Comparison of ENCODE assay signal across 20 cellular contexts in genomic region chr13:66984241-66984640, GRCh38.
DNase-seq lines count a peak whose midpoint lies in the region; ATAC-seq and TF ChIP-seq lines count a peak whose summit lies in the region.
"Had no signal": no experiment of that assay in that cellular context is flagged by ENCODE, and none has a peak within 500 bp of the region (broad histone marks: within the 10 kb centered on the region; RNA-seq: fewer than 3 reads in every experiment).

No MANE protein-coding gene starts in this region.

- intact Hi-C loops in IMR-90 (cut with micrococcal nuclease), result no loop called here

- no peak overlapping the region for H3K27ac Mint-ChIP-seq in glutamatergic neuron (ENCODE audit: unreplicated experiment)
- H3K27ac Mint-ChIP-seq: CD4-positive, alpha-beta T cell; HFFc6 had no signal

- H3K4me1 Mint-ChIP-seq in glutamatergic neuron (ENCODE audit: low read depth, unreplicated experiment), result peaks cover 5% of the 10 kb centered on the region

- no peak overlapping the region for H3K4me2 ChIP-seq in IMR-90 (ENCODE audit: low read depth, low read length)

- TF ChIP-seq CTCF in IMR-90 (conservative IDR thresholded peaks at IDR 0.05; ENCODE audit: low read depth, low read length) (no peak), fibroblast of pulmonary artery (IDR thresholded peaks at IDR 0.05; ENCODE audit: low read length, missing control alignments) (no peak), glutamatergic neuron (IDR thresholded peaks at IDR 0.05; ENCODE audit: partially characterized antibody, unreplicated experiment) (no peak)

- no peaks in the 10 kb centered on the region for H3K9me1 ChIP-seq in IMR-90 (ENCODE audit: insufficient read depth, low read length)

- no peak overlapping the region for H4K8ac ChIP-seq in IMR-90 (ENCODE audit: low read depth in 2 of 2, low read length in 2 of 2)

- H4K5ac ChIP-seq in IMR-90 (ENCODE audit: low read depth, low read length), result no peak overlapping the region

- TF ChIP-seq POLR2A in IMR-90 (IDR thresholded peaks at IDR 0.05; ENCODE audit: low read depth, low read length), result no peak

- H3K9me3 ChIP-seq in IMR-90 (ENCODE audit: control insufficient read depth, insufficient read depth, low read length) (no peaks in the 10 kb centered on the region), adipocyte (ENCODE audit: control insufficient read depth, low read length) (no peaks in the 10 kb centered on the region)
- H3K9me3 ChIP-seq: BE2C, Caco-2 had no signal

- no peak overlapping the region for H3K23ac ChIP-seq in IMR-90 (ENCODE audit: low read depth, low read length)

- H3K56ac ChIP-seq in IMR-90 (ENCODE audit: extremely low read depth, insufficient read depth, low read length), result no peak overlapping the region

- peak; percentile 29; the same call in 1 of the 2 replicates for ATAC-seq in IMR-90 (ENCODE audit: low read depth)
- ATAC-seq: HCT116 had no signal

- no peak overlapping the region for H2AFZ ChIP-seq in IMR-90 (replicated peaks; ENCODE audit: low read length, poor library complexity)

- dilution Hi-C loops in IMR-90 (cut with HindIII; ENCODE audit: low sequenced_read_pairs, unreplicated experiment), result no loop called here

- H3K4me3 Mint-ChIP-seq in glutamatergic neuron (ENCODE audit: unreplicated experiment), result no peak overlapping the region
- H3K4me3 Mint-ChIP-seq: CD4-positive, alpha-beta T cell; HFFc6 had no signal

- H2BK15ac ChIP-seq in IMR-90 (ENCODE audit: low read depth, low read length), result no peak overlapping the region

- DNase-seq in IMR-90 (peak; percentile 5), adipocyte (ENCODE audit: low read depth) (peak; percentile 70), fibroblast of pulmonary artery (ENCODE audit: low read depth) (peak; percentile 3), iris pigment epithelial cell (ENCODE audit: low read depth) (peak; percentile 56), C1 segment of cervical spinal cord (lab: John Stamatoyannopoulos, UW) (no peak), glutamatergic neuron (no peak), SKM-1 (lab: John Stamatoyannopoulos, UW; ENCODE audit: unreplicated experiment) (no peak), NCI-H1417 treated with DMSO at 0.1 percent for 48 hours (lab: John Stamatoyannopoulos, UW) (no peak)
- DNase-seq: 8988T; BE2C; Caco-2; CD4-positive, alpha-beta T cell; DMS79; GDM1; GOT3; H7; HFFc6 had no signal

- in situ Hi-C loops in IMR-90 (cut with MboI; ENCODE audit: low sequenced_read_pairs), result no loop called here

- no peaks in the 10 kb centered on the region for H4K20me1 ChIP-seq in IMR-90 (ENCODE audit: insufficient read depth, low read length)

- H3K18ac ChIP-seq in IMR-90 (ENCODE audit: low read depth, low read length), result no peak overlapping the region

- BruUV-seq in IMR-90 (replicated peaks; lab: Mats Ljungman, UMichigan), result no TSS peak

- no peak overlapping the region for H2BK20ac ChIP-seq in IMR-90 (ENCODE audit: low read depth, low read length)

- H3K27me3 Mint-ChIP-seq in glutamatergic neuron (ENCODE audit: unreplicated experiment), result peaks cover 2% of the 10 kb centered on the region
- H3K27me3 Mint-ChIP-seq: CD4-positive, alpha-beta T cell had no signal

- H3K4me3 ChIP-seq in IMR-90 (ENCODE audit: insufficient read depth, low read depth, low read length) (no peak overlapping the region), adipocyte (ENCODE audit: low read length) (no peak overlapping the region), fibroblast of pulmonary artery (replicated peaks; ENCODE audit: low read depth, low read length) (no peak overlapping the region)

- no peak overlapping the region for H3K14ac ChIP-seq in IMR-90 (replicated peaks; ENCODE audit: low read depth, low read length)

- H3K27me3 ChIP-seq in IMR-90 (ENCODE audit: control insufficient read depth, insufficient read depth, low read length) (no peaks in the 10 kb centered on the region), adipocyte (replicated peaks; ENCODE audit: control insufficient read depth, insufficient read depth, low read length) (no peaks in the 10 kb centered on the region)
- H3K27me3 ChIP-seq: BE2C had no signal

- H2BK120ac ChIP-seq in IMR-90 (ENCODE audit: low read depth, low read length), result no peak overlapping the region

- CTCF ChIA-PET in IMR-90 (lab: Yijun Ruan, JAX), result no interaction called here

- no peak overlapping the region for H3K27ac ChIP-seq in IMR-90 (ENCODE audit: insufficient read depth, low read length)
- H3K27ac ChIP-seq: C4-2B, HL-60 had no signal

- POLR2A ChIA-PET in IMR-90 (lab: Charles Lee; ENCODE audit: unreplicated experiment), result no interaction called here

- H3K36me3 ChIP-seq in IMR-90 (ENCODE audit: control insufficient read depth, insufficient read depth, low read length), result no peaks in the 10 kb centered on the region
- H3K36me3 ChIP-seq in adipocyte (ENCODE audit: control insufficient read depth, insufficient read depth, low read length, severe bottlenecking), result no peaks in the 10 kb centered on the region
- H3K36me3 ChIP-seq: BE2C had no signal

- no peaks in the 10 kb centered on the region for H3K36me3 Mint-ChIP-seq in glutamatergic neuron (ENCODE audit: unreplicated experiment)

- no peak overlapping the region for H3K4ac ChIP-seq in IMR-90 (ENCODE audit: low read depth, low read length)

- H2AK5ac ChIP-seq in IMR-90 (ENCODE audit: low read depth, low read length), result no peak overlapping the region

- H3K4me1 ChIP-seq in IMR-90 (ENCODE audit: control insufficient read depth, insufficient read depth, low read length), result no peaks in the 10 kb centered on the region
- H3K4me1 ChIP-seq in adipocyte (ENCODE audit: control insufficient read depth, insufficient read depth, low read length), result no peaks in the 10 kb centered on the region
- H3K4me1 ChIP-seq: BE2C, Caco-2 had no signal

- no peak overlapping the region for H4K91ac ChIP-seq in IMR-90 (ENCODE audit: insufficient read depth, low read depth, low read length)

- H3K79me1 ChIP-seq in IMR-90 (ENCODE audit: low read depth in 1 of 2, low read length in 2 of 2), result no peaks in the 10 kb centered on the region

- no peak overlapping the region for H2AK9ac ChIP-seq in IMR-90 (replicated peaks; ENCODE audit: low read depth, low read length, poor library complexity)

- H3K9ac ChIP-seq in IMR-90 (ENCODE audit: low read depth, low read length) (no peak overlapping the region), adipocyte (ENCODE audit: low read length) (no peak overlapping the region)

- no peaks in the 10 kb centered on the region for H3K9me3 Mint-ChIP-seq in glutamatergic neuron (ENCODE audit: unreplicated experiment)
- H3K9me3 Mint-ChIP-seq: CD4-positive, alpha-beta T cell; HFFc6 had no signal

- no peak for TF ChIP-seq RAD21 in IMR-90 (IDR thresholded peaks at IDR 0.05; ENCODE audit: low read length)

- no peak overlapping the region for H2BK5ac ChIP-seq in IMR-90 (ENCODE audit: low read depth, low read length, poor library complexity, severe bottlenecking)

TF ChIP-seq in IMR-90, 13 proteins besides CTCF, POLR2A, EP300 and RAD21:
- TF ChIP-seq SMC3 (IDR thresholded peaks at IDR 0.05; ENCODE audit: low read depth, low read length) (no peak), CEBPB (IDR thresholded peaks at IDR 0.05; ENCODE audit: low read depth, low read length) (0 out of 2 replicates have a peak, but pooled peaks have one; percentile 35)

Comparison
In these comparisons a context has a peak if more than half of its experiments do, and no peak if none do; other contexts are left out.
1. DNase-seq: peak in IMR-90 (single experiment), adipocyte (single experiment), fibroblast of pulmonary artery (single experiment) and iris pigment epithelial cell (single experiment); none in C1 segment of cervical spinal cord (0 of 14), glutamatergic neuron (single experiment), SKM-1 (single experiment) and NCI-H1417 treated with DMSO at 0.1 percent for 48 hours (single experiment).